Comparison of ENCODE assay signal across 1 cellular context in genomic region chr2:46187112-46187618, GRCh38.
TF ChIP-seq lines count a peak whose summit lies in the region.

No MANE protein-coding gene starts in this region.

TF ChIP-seq in GM12878, 131 proteins besides CTCF, POLR2A, EP300 and RAD21 (continued from another document):
- TF ChIP-seq, protein P1, sequence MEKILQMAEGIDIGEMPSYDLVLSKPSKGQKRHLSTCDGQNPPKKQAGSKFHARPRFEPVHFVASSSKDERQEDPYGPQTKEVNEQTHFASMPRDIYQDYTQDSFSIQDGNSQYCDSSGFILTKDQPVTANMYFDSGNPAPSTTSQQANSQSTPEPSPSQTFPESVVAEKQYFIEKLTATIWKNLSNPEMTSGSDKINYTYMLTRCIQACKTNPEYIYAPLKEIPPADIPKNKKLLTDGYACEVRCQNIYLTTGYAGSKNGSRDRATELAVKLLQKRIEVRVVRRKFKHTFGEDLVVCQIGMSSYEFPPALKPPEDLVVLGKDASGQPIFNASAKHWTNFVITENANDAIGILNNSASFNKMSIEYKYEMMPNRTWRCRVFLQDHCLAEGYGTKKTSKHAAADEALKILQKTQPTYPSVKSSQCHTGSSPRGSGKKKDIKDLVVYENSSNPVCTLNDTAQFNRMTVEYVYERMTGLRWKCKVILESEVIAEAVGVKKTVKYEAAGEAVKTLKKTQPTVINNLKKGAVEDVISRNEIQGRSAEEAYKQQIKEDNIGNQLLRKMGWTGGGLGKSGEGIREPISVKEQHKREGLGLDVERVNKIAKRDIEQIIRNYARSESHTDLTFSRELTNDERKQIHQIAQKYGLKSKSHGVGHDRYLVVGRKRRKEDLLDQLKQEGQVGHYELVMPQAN (conservative IDR thresholded peaks at IDR 0.05), result no peak
- no peak for TF ChIP-seq RCOR1 (conservative IDR thresholded peaks at IDR 0.05; ENCODE audit: low read depth, low read length)
- no peak for TF ChIP-seq IRF4 (IDR thresholded peaks at IDR 0.05; ENCODE audit: low read depth, low read length)
- peak; percentile 68 for TF ChIP-seq ATF7 (IDR thresholded peaks at IDR 0.05; ENCODE audit: low read depth)
- TF ChIP-seq, protein P2, sequence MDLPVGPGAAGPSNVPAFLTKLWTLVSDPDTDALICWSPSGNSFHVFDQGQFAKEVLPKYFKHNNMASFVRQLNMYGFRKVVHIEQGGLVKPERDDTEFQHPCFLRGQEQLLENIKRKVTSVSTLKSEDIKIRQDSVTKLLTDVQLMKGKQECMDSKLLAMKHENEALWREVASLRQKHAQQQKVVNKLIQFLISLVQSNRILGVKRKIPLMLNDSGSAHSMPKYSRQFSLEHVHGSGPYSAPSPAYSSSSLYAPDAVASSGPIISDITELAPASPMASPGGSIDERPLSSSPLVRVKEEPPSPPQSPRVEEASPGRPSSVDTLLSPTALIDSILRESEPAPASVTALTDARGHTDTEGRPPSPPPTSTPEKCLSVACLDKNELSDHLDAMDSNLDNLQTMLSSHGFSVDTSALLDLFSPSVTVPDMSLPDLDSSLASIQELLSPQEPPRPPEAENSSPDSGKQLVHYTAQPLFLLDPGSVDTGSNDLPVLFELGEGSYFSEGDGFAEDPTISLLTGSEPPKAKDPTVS (IDR thresholded peaks at IDR 0.05; ENCODE audit: low read depth, low read length), result no peak
- TF ChIP-seq TBL1XR1 (IDR thresholded peaks at IDR 0.05; ENCODE audit: low read depth, low read length), result no peak
- TF ChIP-seq ZNF274 (IDR thresholded peaks at IDR 0.05; ENCODE audit: insufficient read depth, insufficient read length), result no peak
- no peak for TF ChIP-seq E2F8 (IDR thresholded peaks at IDR 0.05; ENCODE audit: low read depth, partially characterized antibody)
- TF ChIP-seq, protein P3, sequence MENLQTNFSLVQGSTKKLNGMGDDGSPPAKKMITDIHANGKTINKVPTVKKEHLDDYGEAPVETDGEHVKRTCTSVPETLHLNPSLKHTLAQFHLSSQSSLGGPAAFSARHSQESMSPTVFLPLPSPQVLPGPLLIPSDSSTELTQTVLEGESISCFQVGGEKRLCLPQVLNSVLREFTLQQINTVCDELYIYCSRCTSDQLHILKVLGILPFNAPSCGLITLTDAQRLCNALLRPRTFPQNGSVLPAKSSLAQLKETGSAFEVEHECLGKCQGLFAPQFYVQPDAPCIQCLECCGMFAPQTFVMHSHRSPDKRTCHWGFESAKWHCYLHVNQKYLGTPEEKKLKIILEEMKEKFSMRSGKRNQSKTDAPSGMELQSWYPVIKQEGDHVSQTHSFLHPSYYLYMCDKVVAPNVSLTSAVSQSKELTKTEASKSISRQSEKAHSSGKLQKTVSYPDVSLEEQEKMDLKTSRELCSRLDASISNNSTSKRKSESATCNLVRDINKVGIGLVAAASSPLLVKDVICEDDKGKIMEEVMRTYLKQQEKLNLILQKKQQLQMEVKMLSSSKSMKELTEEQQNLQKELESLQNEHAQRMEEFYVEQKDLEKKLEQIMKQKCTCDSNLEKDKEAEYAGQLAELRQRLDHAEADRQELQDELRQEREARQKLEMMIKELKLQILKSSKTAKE (IDR thresholded peaks at IDR 0.05; ENCODE audit: low read depth, poor library complexity, severe bottlenecking), result no peak
- TF ChIP-seq, protein P4, sequence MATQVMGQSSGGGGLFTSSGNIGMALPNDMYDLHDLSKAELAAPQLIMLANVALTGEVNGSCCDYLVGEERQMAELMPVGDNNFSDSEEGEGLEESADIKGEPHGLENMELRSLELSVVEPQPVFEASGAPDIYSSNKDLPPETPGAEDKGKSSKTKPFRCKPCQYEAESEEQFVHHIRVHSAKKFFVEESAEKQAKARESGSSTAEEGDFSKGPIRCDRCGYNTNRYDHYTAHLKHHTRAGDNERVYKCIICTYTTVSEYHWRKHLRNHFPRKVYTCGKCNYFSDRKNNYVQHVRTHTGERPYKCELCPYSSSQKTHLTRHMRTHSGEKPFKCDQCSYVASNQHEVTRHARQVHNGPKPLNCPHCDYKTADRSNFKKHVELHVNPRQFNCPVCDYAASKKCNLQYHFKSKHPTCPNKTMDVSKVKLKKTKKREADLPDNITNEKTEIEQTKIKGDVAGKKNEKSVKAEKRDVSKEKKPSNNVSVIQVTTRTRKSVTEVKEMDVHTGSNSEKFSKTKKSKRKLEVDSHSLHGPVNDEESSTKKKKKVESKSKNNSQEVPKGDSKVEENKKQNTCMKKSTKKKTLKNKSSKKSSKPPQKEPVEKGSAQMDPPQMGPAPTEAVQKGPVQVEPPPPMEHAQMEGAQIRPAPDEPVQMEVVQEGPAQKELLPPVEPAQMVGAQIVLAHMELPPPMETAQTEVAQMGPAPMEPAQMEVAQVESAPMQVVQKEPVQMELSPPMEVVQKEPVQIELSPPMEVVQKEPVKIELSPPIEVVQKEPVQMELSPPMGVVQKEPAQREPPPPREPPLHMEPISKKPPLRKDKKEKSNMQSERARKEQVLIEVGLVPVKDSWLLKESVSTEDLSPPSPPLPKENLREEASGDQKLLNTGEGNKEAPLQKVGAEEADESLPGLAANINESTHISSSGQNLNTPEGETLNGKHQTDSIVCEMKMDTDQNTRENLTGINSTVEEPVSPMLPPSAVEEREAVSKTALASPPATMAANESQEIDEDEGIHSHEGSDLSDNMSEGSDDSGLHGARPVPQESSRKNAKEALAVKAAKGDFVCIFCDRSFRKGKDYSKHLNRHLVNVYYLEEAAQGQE (IDR thresholded peaks at IDR 0.05; ENCODE audit: low read depth, low read length), result no peak
- no peak for TF ChIP-seq NR2F1 (conservative IDR thresholded peaks at IDR 0.05)
- no peak for TF ChIP-seq GABPA (IDR thresholded peaks at IDR 0.05; ENCODE audit: low read depth)
- TF ChIP-seq PAX5 (IDR thresholded peaks at IDR 0.05; ENCODE audit: borderline replicate concordance, low read depth, low read length), result 0 out of 2 replicates have a peak, but pooled peaks have one; percentile 6
- no peak for TF ChIP-seq ZNF24 (IDR thresholded peaks at IDR 0.05)
- TF ChIP-seq, protein P5, sequence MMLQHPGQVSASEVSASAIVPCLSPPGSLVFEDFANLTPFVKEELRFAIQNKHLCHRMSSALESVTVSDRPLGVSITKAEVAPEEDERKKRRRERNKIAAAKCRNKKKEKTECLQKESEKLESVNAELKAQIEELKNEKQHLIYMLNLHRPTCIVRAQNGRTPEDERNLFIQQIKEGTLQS (IDR thresholded peaks at IDR 0.05; ENCODE audit: borderline replicate concordance, extremely low read depth, low read depth, low read length), result no peak
- no peak for TF ChIP-seq TAF1 (IDR thresholded peaks at IDR 0.05; ENCODE audit: borderline replicate concordance, low read depth, low read length)
- TF ChIP-seq FOXK2 (IDR thresholded peaks at IDR 0.05), result no peak
- TF ChIP-seq ZZZ3 (IDR thresholded peaks at IDR 0.05; ENCODE audit: control insufficient read depth, insufficient read length, low read depth), result no peak
- TF ChIP-seq USF1 (IDR thresholded peaks at IDR 0.05; ENCODE audit: borderline replicate concordance, extremely low read length, insufficient read depth, low read depth, low read length), result no peak
- no peak for TF ChIP-seq SRF (IDR thresholded peaks at IDR 0.05; ENCODE audit: low read depth in 2 of 2, low read length in 2 of 2)
- TF ChIP-seq ZBTB33 (IDR thresholded peaks at IDR 0.05), result no peak
- no peak for TF ChIP-seq NRF1 (conservative IDR thresholded peaks at IDR 0.05; ENCODE audit: low read depth, low read length)
- TF ChIP-seq ZSCAN29 (IDR thresholded peaks at IDR 0.05), result no peak
TF ChIP-seq in GM12878: peak in this region for 19.
